8 cellular contexts compared by ENCODE assay signal in genomic region chr16:11851301-11852091, GRCh38. TPM values are rescaled to one million over a fixed set of nuclear protein-coding genes. Genes with fewer than 3 reads are reported as not detected.
DNase-seq lines count a peak whose midpoint lies in the region; ATAC-seq and TF ChIP-seq lines count a peak whose summit lies in the region.

RSL1D1 (minus strand) TSS chr16:11851542; CDS start chr16:11851512, 30 bp downstream.

- H3K4me3 ChIP-seq in coronary artery, result peak within 1 kb of the TSS; percentile 100

- peaks cover 47% of the 10 kb centered on the region for H3K4me1 Mint-ChIP-seq in activated CD4-positive, alpha-beta T cell treated with anti-CD3 and anti-CD28 coated beads, Interleukin-2, amount 10 ng/mL, durations not matched to agents 24 days and 14 days

- H3K9me3 Mint-ChIP-seq in activated CD4-positive, alpha-beta T cell treated with anti-CD3 and anti-CD28 coated beads, Interleukin-2, amount 10 ng/mL, durations not matched to agents 24 days and 14 days, result no peaks in the 10 kb centered on the region

- DNase-seq in C1 segment of cervical spinal cord (lab: John Stamatoyannopoulos, UW) (peak; percentile 60 to 95 (median 90)), NCI-H526 treated with DMSO at 0.1 percent for 48 hours (lab: John Stamatoyannopoulos, UW) (peak; percentile 85), coronary artery (ENCODE audit: low spot score) (peak; percentile 94), left lobe of liver (ENCODE audit: low spot score) (peak; percentile 95)
- DNase-seq in activated CD4-positive, alpha-beta T cell treated with anti-CD3 and anti-CD28 coated beads, Interleukin-2, amount 10 ng/mL, durations not matched to agents 24 days and 14 days, result peak; percentile 99
- peak; percentile 91 to 92 for DNase-seq in stimulated activated CD4-positive, alpha-beta T cell treated with anti-CD3 and anti-CD28 coated beads, Interleukin-2, amount 100 ng/mL, for 24 hours

- ATAC-seq in GM19351 (IDR thresholded peaks at IDR 0.05; ENCODE audit: unreplicated experiment) (peak; percentile 90), HG03520 (IDR thresholded peaks at IDR 0.05; ENCODE audit: unreplicated experiment) (peak; percentile 77), left lobe of liver (peak; percentile 96)

- H3K27me3 Mint-ChIP-seq in activated CD4-positive, alpha-beta T cell treated with anti-CD3 and anti-CD28 coated beads, Interleukin-2, amount 10 ng/mL, durations not matched to agents 24 days and 14 days, result no peaks in the 10 kb centered on the region

- H3K27ac ChIP-seq in coronary artery, result peak within 1 kb of the TSS; percentile 77 to 96

- no peak for TF ChIP-seq CTCF in coronary artery (IDR thresholded peaks at IDR 0.05)

- H3K36me3 Mint-ChIP-seq in activated CD4-positive, alpha-beta T cell treated with anti-CD3 and anti-CD28 coated beads, Interleukin-2, amount 10 ng/mL, durations not matched to agents 24 days and 14 days (ENCODE audit: low read depth), result peaks cover 58% of the 10 kb centered on the region

- peak within 1 kb of the TSS; percentile 98 for H3K27ac Mint-ChIP-seq in activated CD4-positive, alpha-beta T cell treated with anti-CD3 and anti-CD28 coated beads, Interleukin-2, amount 10 ng/mL, durations not matched to agents 24 days and 14 days

- peak within 1 kb of the TSS; percentile 99 for H3K4me3 Mint-ChIP-seq in activated CD4-positive, alpha-beta T cell treated with anti-CD3 and anti-CD28 coated beads, Interleukin-2, amount 10 ng/mL, durations not matched to agents 24 days and 14 days

- intact Hi-C loops in activated CD4-positive, alpha-beta T cell treated with anti-CD3 and anti-CD28 coated beads, Interleukin-2, amount 10 ng/mL, durations not matched to agents 24 days and 14 days (cut with micrococcal nuclease), result loop anchor here (1.0 to 10.0 kb wide), 6 partner anchors 54 to 1109 kb away; partner anchors contain the start of genes NUBP1, TXNDC11 and ZC3H7A

RNA-seq across cellular contexts. Expression of gene RSL1D1, which starts in this region (rescaled TPM):
- total RNA-seq in activated CD4-positive, alpha-beta T cell treated with anti-CD3 and anti-CD28 coated beads, Interleukin-2, amount 10 ng/mL, durations not matched to agents 24 days and 14 days, result 375 and 379 TPM in 2 replicates
- 43.0 TPM for total RNA-seq in left lobe of liver

Comparison
In these comparisons a context has a peak if more than half of its experiments do, and no peak if none do; other contexts are left out.
1. Peak in every context shown above with its lines: DNase-seq, ATAC-seq, H3K4me3 ChIP-seq and H3K27ac ChIP-seq.